In genomic region chr7:39721919-39722597, GRCh38 we compare ENCODE assay signal across 1 cellular context.
TF ChIP-seq lines count a peak whose summit lies in the region.

No MANE protein-coding gene starts in this region.

TF ChIP-seq in K562, 482 proteins besides CTCF, POLR2A, EP300 and RAD21 (continued from another document and continues in another):
- TF ChIP-seq, protein P1, sequence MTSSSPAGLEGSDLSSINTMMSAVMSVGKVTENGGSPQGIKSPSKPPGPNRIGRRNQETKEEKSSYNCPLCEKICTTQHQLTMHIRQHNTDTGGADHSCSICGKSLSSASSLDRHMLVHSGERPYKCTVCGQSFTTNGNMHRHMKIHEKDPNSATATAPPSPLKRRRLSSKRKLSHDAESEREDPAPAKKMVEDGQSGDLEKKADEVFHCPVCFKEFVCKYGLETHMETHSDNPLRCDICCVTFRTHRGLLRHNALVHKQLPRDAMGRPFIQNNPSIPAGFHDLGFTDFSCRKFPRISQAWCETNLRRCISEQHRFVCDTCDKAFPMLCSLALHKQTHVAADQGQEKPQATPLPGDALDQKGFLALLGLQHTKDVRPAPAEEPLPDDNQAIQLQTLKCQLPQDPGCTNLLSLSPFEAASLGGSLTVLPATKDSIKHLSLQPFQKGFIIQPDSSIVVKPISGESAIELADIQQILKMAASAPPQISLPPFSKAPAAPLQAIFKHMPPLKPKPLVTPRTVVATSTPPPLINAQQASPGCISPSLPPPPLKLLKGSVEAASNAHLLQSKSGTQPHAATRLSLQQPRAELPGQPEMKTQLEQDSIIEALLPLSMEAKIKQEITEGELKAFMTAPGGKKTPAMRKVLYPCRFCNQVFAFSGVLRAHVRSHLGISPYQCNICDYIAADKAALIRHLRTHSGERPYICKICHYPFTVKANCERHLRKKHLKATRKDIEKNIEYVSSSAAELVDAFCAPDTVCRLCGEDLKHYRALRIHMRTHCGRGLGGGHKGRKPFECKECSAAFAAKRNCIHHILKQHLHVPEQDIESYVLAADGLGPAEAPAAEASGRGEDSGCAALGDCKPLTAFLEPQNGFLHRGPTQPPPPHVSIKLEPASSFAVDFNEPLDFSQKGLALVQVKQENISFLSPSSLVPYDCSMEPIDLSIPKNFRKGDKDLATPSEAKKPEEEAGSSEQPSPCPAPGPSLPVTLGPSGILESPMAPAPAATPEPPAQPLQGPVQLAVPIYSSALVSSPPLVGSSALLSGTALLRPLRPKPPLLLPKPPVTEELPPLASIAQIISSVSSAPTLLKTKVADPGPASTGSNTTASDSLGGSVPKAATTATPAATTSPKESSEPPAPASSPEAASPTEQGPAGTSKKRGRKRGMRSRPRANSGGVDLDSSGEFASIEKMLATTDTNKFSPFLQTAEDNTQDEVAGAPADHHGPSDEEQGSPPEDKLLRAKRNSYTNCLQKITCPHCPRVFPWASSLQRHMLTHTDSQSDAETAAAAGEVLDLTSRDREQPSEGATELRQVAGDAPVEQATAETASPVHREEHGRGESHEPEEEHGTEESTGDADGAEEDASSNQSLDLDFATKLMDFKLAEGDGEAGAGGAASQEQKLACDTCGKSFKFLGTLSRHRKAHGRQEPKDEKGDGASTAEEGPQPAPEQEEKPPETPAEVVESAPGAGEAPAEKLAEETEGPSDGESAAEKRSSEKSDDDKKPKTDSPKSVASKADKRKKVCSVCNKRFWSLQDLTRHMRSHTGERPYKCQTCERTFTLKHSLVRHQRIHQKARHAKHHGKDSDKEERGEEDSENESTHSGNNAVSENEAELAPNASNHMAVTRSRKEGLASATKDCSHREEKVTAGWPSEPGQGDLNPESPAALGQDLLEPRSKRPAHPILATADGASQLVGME (CRISPR knock-in tag; IDR thresholded peaks at IDR 0.05) = no peak
- TF ChIP-seq U2AF2 (optimal IDR thresholded peaks at IDR 0.05; ENCODE audit: low read depth, low read length) = no peak
- TF ChIP-seq XRCC3 (IDR thresholded peaks at IDR 0.05) = no peak
- TF ChIP-seq CBX2 (IDR thresholded peaks at IDR 0.05; ENCODE audit: insufficient read depth, low read length, poor library complexity, severe bottlenecking) = no peak
- TF ChIP-seq NCOA6 (IDR thresholded peaks at IDR 0.05) = no peak
- no peak for TF ChIP-seq SMC3 (conservative IDR thresholded peaks at IDR 0.05; ENCODE audit: insufficient read depth, low read depth, low read length)
- no peak for TF ChIP-seq PHB (CRISPR knock-in tag; IDR thresholded peaks at IDR 0.05)
- TF ChIP-seq, protein P2, sequence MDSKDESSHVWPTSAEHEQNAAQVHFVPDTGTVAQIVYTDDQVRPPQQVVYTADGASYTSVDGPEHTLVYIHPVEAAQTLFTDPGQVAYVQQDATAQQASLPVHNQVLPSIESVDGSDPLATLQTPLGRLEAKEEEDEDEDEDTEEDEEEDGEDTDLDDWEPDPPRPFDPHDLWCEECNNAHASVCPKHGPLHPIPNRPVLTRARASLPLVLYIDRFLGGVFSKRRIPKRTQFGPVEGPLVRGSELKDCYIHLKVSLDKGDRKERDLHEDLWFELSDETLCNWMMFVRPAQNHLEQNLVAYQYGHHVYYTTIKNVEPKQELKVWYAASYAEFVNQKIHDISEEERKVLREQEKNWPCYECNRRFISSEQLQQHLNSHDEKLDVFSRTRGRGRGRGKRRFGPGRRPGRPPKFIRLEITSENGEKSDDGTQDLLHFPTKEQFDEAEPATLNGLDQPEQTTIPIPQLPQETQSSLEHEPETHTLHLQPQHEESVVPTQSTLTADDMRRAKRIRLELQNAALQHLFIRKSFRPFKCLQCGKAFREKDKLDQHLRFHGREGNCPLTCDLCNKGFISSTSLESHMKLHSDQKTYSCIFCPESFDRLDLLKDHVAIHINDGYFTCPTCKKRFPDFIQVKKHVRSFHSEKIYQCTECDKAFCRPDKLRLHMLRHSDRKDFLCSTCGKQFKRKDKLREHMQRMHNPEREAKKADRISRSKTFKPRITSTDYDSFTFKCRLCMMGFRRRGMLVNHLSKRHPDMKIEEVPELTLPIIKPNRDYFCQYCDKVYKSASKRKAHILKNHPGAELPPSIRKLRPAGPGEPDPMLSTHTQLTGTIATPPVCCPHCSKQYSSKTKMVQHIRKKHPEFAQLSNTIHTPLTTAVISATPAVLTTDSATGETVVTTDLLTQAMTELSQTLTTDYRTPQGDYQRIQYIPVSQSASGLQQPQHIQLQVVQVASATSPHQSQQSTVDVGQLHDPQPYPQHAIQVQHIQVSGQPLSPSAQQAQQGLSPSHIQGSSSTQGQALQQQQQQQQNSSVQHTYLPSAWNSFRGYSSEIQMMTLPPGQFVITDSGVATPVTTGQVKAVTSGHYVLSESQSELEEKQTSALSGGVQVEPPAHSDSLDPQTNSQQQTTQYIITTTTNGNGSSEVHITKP (IDR thresholded peaks at IDR 0.05; ENCODE audit: partially characterized antibody) = no peak
- no peak for TF ChIP-seq NFE2L1 (tag; IDR thresholded peaks at IDR 0.05; ENCODE audit: borderline replicate concordance, low read depth)
- no peak for TF ChIP-seq SRSF3 (IDR thresholded peaks at IDR 0.05; ENCODE audit: insufficient read depth, low read length)
- TF ChIP-seq ATF7 (IDR thresholded peaks at IDR 0.05) = peak; percentile 25; the same call in 1 of the 2 replicates
- TF ChIP-seq ZBTB8A (IDR thresholded peaks at IDR 0.05; ENCODE audit: partially characterized antibody) = no peak
- no peak for TF ChIP-seq GABPA (tag; conservative IDR thresholded peaks at IDR 0.05; ENCODE audit: low read depth)
- TF ChIP-seq SP1 (CRISPR knock-in tag; IDR thresholded peaks at IDR 0.05) = peak; percentile 32; the same call in 1 of the 2 replicates
- no peak for TF ChIP-seq RHOXF2B (CRISPR knock-in tag; conservative IDR thresholded peaks at IDR 0.05)
- TF ChIP-seq PHF20 (IDR thresholded peaks at IDR 0.05; ENCODE audit: partially characterized antibody) = no peak
- no peak for TF ChIP-seq SRF (CRISPR knock-in tag; IDR thresholded peaks at IDR 0.05)
- TF ChIP-seq ILK (tag; IDR thresholded peaks at IDR 0.05; ENCODE audit: borderline replicate concordance, low read depth) = no peak
- TF ChIP-seq BHLHE40 (IDR thresholded peaks at IDR 0.05; ENCODE audit: low read length) = no peak
- TF ChIP-seq, protein P3, sequence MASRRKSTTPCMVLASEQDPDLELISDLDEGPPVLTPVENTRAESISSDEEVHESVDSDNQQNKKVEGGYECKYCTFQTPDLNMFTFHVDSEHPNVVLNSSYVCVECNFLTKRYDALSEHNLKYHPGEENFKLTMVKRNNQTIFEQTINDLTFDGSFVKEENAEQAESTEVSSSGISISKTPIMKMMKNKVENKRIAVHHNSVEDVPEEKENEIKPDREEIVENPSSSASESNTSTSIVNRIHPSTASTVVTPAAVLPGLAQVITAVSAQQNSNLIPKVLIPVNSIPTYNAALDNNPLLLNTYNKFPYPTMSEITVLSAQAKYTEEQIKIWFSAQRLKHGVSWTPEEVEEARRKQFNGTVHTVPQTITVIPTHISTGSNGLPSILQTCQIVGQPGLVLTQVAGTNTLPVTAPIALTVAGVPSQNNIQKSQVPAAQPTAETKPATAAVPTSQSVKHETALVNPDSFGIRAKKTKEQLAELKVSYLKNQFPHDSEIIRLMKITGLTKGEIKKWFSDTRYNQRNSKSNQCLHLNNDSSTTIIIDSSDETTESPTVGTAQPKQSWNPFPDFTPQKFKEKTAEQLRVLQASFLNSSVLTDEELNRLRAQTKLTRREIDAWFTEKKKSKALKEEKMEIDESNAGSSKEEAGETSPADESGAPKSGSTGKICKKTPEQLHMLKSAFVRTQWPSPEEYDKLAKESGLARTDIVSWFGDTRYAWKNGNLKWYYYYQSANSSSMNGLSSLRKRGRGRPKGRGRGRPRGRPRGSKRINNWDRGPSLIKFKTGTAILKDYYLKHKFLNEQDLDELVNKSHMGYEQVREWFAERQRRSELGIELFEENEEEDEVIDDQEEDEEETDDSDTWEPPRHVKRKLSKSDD (conservative IDR thresholded peaks at IDR 0.05; ENCODE audit: low read length) = no peak
- TF ChIP-seq, protein P4, sequence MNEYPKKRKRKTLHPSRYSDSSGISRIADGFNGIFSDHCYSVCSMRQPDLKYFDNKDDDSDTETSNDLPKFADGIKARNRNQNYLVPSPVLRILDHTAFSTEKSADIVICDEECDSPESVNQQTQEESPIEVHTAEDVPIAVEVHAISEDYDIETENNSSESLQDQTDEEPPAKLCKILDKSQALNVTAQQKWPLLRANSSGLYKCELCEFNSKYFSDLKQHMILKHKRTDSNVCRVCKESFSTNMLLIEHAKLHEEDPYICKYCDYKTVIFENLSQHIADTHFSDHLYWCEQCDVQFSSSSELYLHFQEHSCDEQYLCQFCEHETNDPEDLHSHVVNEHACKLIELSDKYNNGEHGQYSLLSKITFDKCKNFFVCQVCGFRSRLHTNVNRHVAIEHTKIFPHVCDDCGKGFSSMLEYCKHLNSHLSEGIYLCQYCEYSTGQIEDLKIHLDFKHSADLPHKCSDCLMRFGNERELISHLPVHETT (CRISPR knock-in tag; conservative IDR thresholded peaks at IDR 0.05 in 1 of 2, IDR thresholded peaks at IDR 0.05 in 1 of 2) = no peak
- no peak for TF ChIP-seq PYGO2 (tag; IDR thresholded peaks at IDR 0.05)
- TF ChIP-seq NR4A1 (CRISPR knock-in tag; IDR thresholded peaks at IDR 0.05) = no peak
- 0 out of 2 replicates have a peak, but pooled peaks have one; percentile 66 for TF ChIP-seq NR4A1 (tag; IDR thresholded peaks at IDR 0.05)
- no peak for TF ChIP-seq U2AF1 (optimal IDR thresholded peaks at IDR 0.05; ENCODE audit: low read depth, low read length)
- 0 out of 2 replicates have a peak, but pooled peaks have one; percentile 24 for TF ChIP-seq SMARCC2 (IDR thresholded peaks at IDR 0.05; ENCODE audit: low read depth)
- no peak for TF ChIP-seq BCL6 (CRISPR knock-in tag; IDR thresholded peaks at IDR 0.05)
- TF ChIP-seq RFX1 (IDR thresholded peaks at IDR 0.05) = peak; percentile 29; the same call in 1 of the 2 replicates
- no peak for TF ChIP-seq ZBTB17 (CRISPR knock-in tag; IDR thresholded peaks at IDR 0.05)
- TF ChIP-seq STAG1 (CRISPR knock-in tag; IDR thresholded peaks at IDR 0.05; ENCODE audit: borderline replicate concordance) = no peak
- peak; percentile 68 for TF ChIP-seq EGR1 (conservative IDR thresholded peaks at IDR 0.05)
- no peak for TF ChIP-seq ZNF644 (tag; IDR thresholded peaks at IDR 0.05; ENCODE audit: low read depth)
- no peak for TF ChIP-seq PATZ1 (CRISPR knock-in tag; IDR thresholded peaks at IDR 0.05; ENCODE audit: borderline replicate concordance)
- TF ChIP-seq HDAC3 (IDR thresholded peaks at IDR 0.05; ENCODE audit: borderline replicate concordance, partially characterized antibody) = peak; percentile 42
- no peak for TF ChIP-seq ZNF263 (CRISPR knock-in tag; IDR thresholded peaks at IDR 0.05; ENCODE audit: borderline replicate concordance)
- no peak for TF ChIP-seq ZNF24 (IDR thresholded peaks at IDR 0.05)
- TF ChIP-seq FOSL1 (tag; conservative IDR thresholded peaks at IDR 0.05) = no peak
- TF ChIP-seq POU5F1 (IDR thresholded peaks at IDR 0.05; ENCODE audit: borderline replicate concordance, low read depth, low read length, partially characterized antibody) = no peak
- TF ChIP-seq NFRKB (IDR thresholded peaks at IDR 0.05; ENCODE audit: low read depth) = peak; percentile 86
- no peak for TF ChIP-seq ZNF77 (CRISPR knock-in tag; IDR thresholded peaks at IDR 0.05)
- no peak for TF ChIP-seq ZNF384 (IDR thresholded peaks at IDR 0.05; ENCODE audit: low read depth, low read length)
- TF ChIP-seq DIDO1 (tag; IDR thresholded peaks at IDR 0.05; ENCODE audit: low read depth) = no peak
- TF ChIP-seq ATF6 (CRISPR knock-in tag; IDR thresholded peaks at IDR 0.05) = no peak
- no peak for TF ChIP-seq NFYB (IDR thresholded peaks at IDR 0.05; ENCODE audit: extremely low read depth, insufficient read length)
- TF ChIP-seq POLR2H (tag; IDR thresholded peaks at IDR 0.05; ENCODE audit: low read depth) = peak; percentile 95
- no peak for TF ChIP-seq NBN (IDR thresholded peaks at IDR 0.05; ENCODE audit: low read depth)
- no peak for TF ChIP-seq ZNF696 (CRISPR knock-in tag; conservative IDR thresholded peaks at IDR 0.05)
- TF ChIP-seq NR2C2 (CRISPR knock-in tag; IDR thresholded peaks at IDR 0.05) = no peak
- TF ChIP-seq NR2C2 (tag; IDR thresholded peaks at IDR 0.05) = no peak
- TF ChIP-seq ZNF3 (CRISPR knock-in tag; IDR thresholded peaks at IDR 0.05) = no peak
- TF ChIP-seq, protein P5, sequence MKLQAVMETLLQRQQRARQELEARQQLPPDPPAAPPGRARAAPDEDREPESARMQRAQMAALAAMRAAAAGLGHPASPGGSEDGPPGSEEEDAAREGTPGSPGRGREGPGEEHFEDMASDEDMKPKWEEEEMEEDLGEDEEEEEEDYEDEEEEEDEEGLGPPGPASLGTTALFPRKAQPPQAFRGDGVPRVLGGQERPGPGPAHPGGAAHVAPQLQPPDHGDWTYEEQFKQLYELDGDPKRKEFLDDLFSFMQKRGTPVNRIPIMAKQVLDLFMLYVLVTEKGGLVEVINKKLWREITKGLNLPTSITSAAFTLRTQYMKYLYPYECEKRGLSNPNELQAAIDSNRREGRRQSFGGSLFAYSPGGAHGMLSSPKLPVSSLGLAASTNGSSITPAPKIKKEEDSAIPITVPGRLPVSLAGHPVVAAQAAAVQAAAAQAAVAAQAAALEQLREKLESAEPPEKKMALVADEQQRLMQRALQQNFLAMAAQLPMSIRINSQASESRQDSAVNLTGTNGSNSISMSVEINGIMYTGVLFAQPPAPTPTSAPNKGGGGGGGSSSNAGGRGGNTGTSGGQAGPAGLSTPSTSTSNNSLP (IDR thresholded peaks at IDR 0.05; ENCODE audit: borderline replicate concordance, low read depth, low read length) = no peak
